Comparison of ENCODE assay signal across 12 cellular contexts in the genomic region with DNA sequence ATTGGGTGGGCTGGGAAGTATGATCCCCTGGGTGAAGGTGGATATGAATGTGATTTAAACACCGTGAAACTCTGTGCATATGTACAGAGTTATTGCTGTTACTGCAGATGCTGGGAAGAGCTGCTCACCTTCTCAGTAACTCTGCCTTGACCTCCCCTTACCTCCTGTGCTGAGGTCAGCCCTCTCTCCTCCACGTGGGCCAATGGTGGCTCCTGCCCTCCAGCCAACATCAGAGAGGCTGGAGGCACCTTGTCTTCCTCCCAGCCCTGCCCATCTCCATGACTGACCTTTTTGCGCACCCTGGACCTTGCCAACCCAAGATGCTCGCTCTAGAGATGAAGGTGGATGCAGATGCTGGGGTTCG. TPM values are rescaled to one million over a fixed set of nuclear protein-coding genes. Genes with fewer than 3 reads are reported as not detected.
A peak's percentile ranks its signal among the peaks of the same experiment; 100 is the strongest.
DNase-seq lines count a peak whose midpoint lies in the region.
"Had no signal": no experiment of that assay in that cellular context is flagged by ENCODE, and none has a peak within 500 bp of the region (broad histone marks: within the 10 kb centered on the region; RNA-seq: fewer than 3 reads in every experiment).

No MANE protein-coding gene starts in this region.

- H3K27ac ChIP-seq in duodenal mucosa (ENCODE audit: low read depth, low read length) (peak overlapping the region; percentile 51), muscle layer of colon (ENCODE audit: low read depth, low read length) (peak overlapping the region; percentile 35), temporal lobe (ENCODE audit: low read depth, low read length) (peak overlapping the region; percentile 51)
- H3K27ac ChIP-seq: upper lobe of left lung had no signal

- H3K4me3 ChIP-seq in duodenal mucosa (ENCODE audit: low read depth in 1 of 2, low read length in 2 of 2), result no peak overlapping the region
- H3K4me3 ChIP-seq in muscle layer of colon (ENCODE audit: low read depth in 1 of 2, low read length in 2 of 2), result peak overlapping the region in 1 of 2 donors; percentile 60

- H3K9ac ChIP-seq in duodenal mucosa (ENCODE audit: low read depth in 1 of 2, low read length in 2 of 2) (no peak overlapping the region), muscle layer of colon (ENCODE audit: low read length) (no peak overlapping the region)

- H3K27me3 ChIP-seq in duodenal mucosa (ENCODE audit: control insufficient read depth in 1 of 2, insufficient read depth in 2 of 2, low read length in 2 of 2) (no peaks in the 10 kb centered on the region), muscle layer of colon (ENCODE audit: control insufficient read depth in 1 of 2, insufficient read depth in 2 of 2, low read length in 2 of 2) (no peaks in the 10 kb centered on the region)
- H3K27me3 ChIP-seq: upper lobe of left lung had no signal

- H3K9me3 ChIP-seq in duodenal mucosa (ENCODE audit: control insufficient read depth in 1 of 2, low read length in 2 of 2) (no peaks in the 10 kb centered on the region), muscle layer of colon (ENCODE audit: low read length) (no peaks in the 10 kb centered on the region)
- H3K9me3 ChIP-seq: upper lobe of left lung had no signal

- DNase-seq in DMS53 (lab: John Stamatoyannopoulos, UW) (peak; percentile 74), DMS53 treated with DMSO at 0.1 percent for 48 hours (lab: John Stamatoyannopoulos, UW; ENCODE audit: unreplicated experiment) (no peak), activated gamma-delta T cell treated with Interleukin-2 at 50 U/mL for 16 hours (no peak), AML-193 (lab: John Stamatoyannopoulos, UW) (no peak), dedifferentiated amniotic fluid mesenchymal stem cell (ENCODE audit: extremely low spot score) (no peak)
- DNase-seq: 8988T; stimulated activated CD8-positive, alpha-beta memory T cell treated with anti-CD3 and anti-CD28 coated beads, Interleukin-4, amount 100 ng/mL, for 48 hours; upper lobe of left lung had no signal

- peaks cover 0 to 4% of the 10 kb centered on the region in 2 donors for H3K36me3 ChIP-seq in duodenal mucosa (ENCODE audit: control insufficient read depth in 1 of 2, insufficient read depth in 2 of 2, low read length in 2 of 2)
- H3K36me3 ChIP-seq in muscle layer of colon (ENCODE audit: insufficient read depth, low read length), result no peaks in the 10 kb centered on the region

- H3K4me1 ChIP-seq in duodenal mucosa (ENCODE audit: control insufficient read depth in 1 of 2, insufficient read depth in 2 of 2, low read length in 2 of 2) (peaks cover 0 to 3% of the 10 kb centered on the region in 2 donors), muscle layer of colon (ENCODE audit: insufficient read depth, low read length) (peaks cover 16% of the 10 kb centered on the region)

RNA-seq across cellular contexts. Expression of a gene that starts 0.4 kb away (rescaled TPM):
- total RNA-seq in temporal lobe, result not detected
- total RNA-seq: MCF 10A had no signal

RNA-seq across cellular contexts. Expression of a gene that starts 16.7 kb away (rescaled TPM):
- total RNA-seq in temporal lobe, result 19.4 TPM

RNA-seq across cellular contexts. Expression of a gene that starts 28.4 kb away (rescaled TPM):
- 0.74 TPM for total RNA-seq in temporal lobe

RNA-seq across cellular contexts. Expression of a gene that starts 29.6 kb away (rescaled TPM):
- total RNA-seq in temporal lobe, result 52.9 TPM

RNA-seq across cellular contexts. Expression of a gene that starts 46.7 kb away (rescaled TPM):
- 60.2 TPM for total RNA-seq in temporal lobe
